ENCODE assay signal across 10 cellular contexts in genomic region chr3:106423321-106424225, GRCh38.
DNase-seq lines count a peak whose midpoint lies in the region; ATAC-seq and TF ChIP-seq lines count a peak whose summit lies in the region.
"Had no signal": no experiment of that assay in that cellular context is flagged by ENCODE, and none has a peak within 500 bp of the region (broad histone marks: within the 10 kb centered on the region; RNA-seq: fewer than 3 reads in every experiment).

No MANE protein-coding gene starts in this region.

- no peak overlapping the region for H3K27ac Mint-ChIP-seq in CD8-positive, alpha-beta memory T cell
- H3K27ac Mint-ChIP-seq in mesothelial cell of epicardium: peak overlapping the region; percentile 43

- H3K4me1 ChIP-seq in CD8-positive, alpha-beta memory T cell (ENCODE audit: insufficient read depth, low read length): no peaks in the 10 kb centered on the region
- H3K4me1 ChIP-seq in OCI-LY7 (ENCODE audit: insufficient read depth, low read length, poor library complexity, severe bottlenecking): peaks cover 11% of the 10 kb centered on the region

- no peaks in the 10 kb centered on the region for H3K9me2 ChIP-seq in OCI-LY7 (ENCODE audit: insufficient read depth, low read length)

- POLR2A ChIA-PET in CD8-positive, alpha-beta memory T cell (lab: Charles Lee): no interaction called here
- POLR2A ChIA-PET in OCI-LY7 (lab: Charles Lee): interaction anchor here (0.6 to 1.1 kb wide), 3 partner anchors 27 to 203 kb away, joined by 3 to 7 read pairs (median 3); no protein-coding TSS in a partner anchor

- H3K4me3 ChIP-seq in CD8-positive, alpha-beta memory T cell (ENCODE audit: low read length): no peak overlapping the region
- no peak overlapping the region for H3K4me3 ChIP-seq in OCI-LY7 (ENCODE audit: low read depth, low read length, poor library complexity, severe bottlenecking)

- H3K4me2 ChIP-seq in OCI-LY7 (ENCODE audit: low read length): no peak overlapping the region

- no peaks in the 10 kb centered on the region for H3K36me3 ChIP-seq in CD8-positive, alpha-beta memory T cell (ENCODE audit: insufficient read depth, low read length)
- H3K36me3 ChIP-seq in OCI-LY7 (ENCODE audit: insufficient read depth, low read length): no peaks in the 10 kb centered on the region

- intact Hi-C loops in OCI-LY7 (cut with micrococcal nuclease; ENCODE audit: unreplicated experiment): no loop called here

- peak; percentile 43 for ATAC-seq in GM18868 (IDR thresholded peaks at IDR 0.05; ENCODE audit: unreplicated experiment)
- ATAC-seq in GM18520 (IDR thresholded peaks at IDR 0.05; ENCODE audit: unreplicated experiment): no peak
- ATAC-seq: HepG2 had no signal

- H2AFZ ChIP-seq in OCI-LY7 (ENCODE audit: low read length): peak overlapping the region; percentile 37; the same call in 1 of the 2 replicates

- peaks cover 0 to 2% (median 0%) of the 10 kb centered on the region in 5 donors for H3K9me3 Mint-ChIP-seq in CD8-positive, alpha-beta memory T cell
- peaks cover 19% of the 10 kb centered on the region for H3K9me3 Mint-ChIP-seq in mesothelial cell of epicardium

- TF ChIP-seq CTCF in OCI-LY7 (conservative IDR thresholded peaks at IDR 0.05; ENCODE audit: low read length): no peak
- TF ChIP-seq CTCF in mesothelial cell of epicardium (IDR thresholded peaks at IDR 0.05; ENCODE audit: unreplicated experiment): no peak

- H3K4me3 Mint-ChIP-seq in CD8-positive, alpha-beta memory T cell: peak overlapping the region in 4 of 7 donors; percentile 11 to 44 (median 28)
- H3K4me3 Mint-ChIP-seq in mesothelial cell of epicardium: no peak overlapping the region

- H3K79me2 ChIP-seq in OCI-LY7 (ENCODE audit: insufficient read depth, low read depth, low read length): no peaks in the 10 kb centered on the region

- H3K4me1 Mint-ChIP-seq in CD8-positive, alpha-beta memory T cell: peaks cover 12 to 30% (median 30%) of the 10 kb centered on the region in 3 donors
- H3K4me1 Mint-ChIP-seq in mesothelial cell of epicardium: peaks cover 32% of the 10 kb centered on the region

- H3K27me3 Mint-ChIP-seq in CD8-positive, alpha-beta memory T cell: peaks cover 7 to 8% of the 10 kb centered on the region in 2 donors
- no peaks in the 10 kb centered on the region for H3K27me3 Mint-ChIP-seq in mesothelial cell of epicardium (ENCODE audit: low read depth)

- H3K36me3 Mint-ChIP-seq in CD8-positive, alpha-beta memory T cell: peaks cover 0 to 10% (median 0%) of the 10 kb centered on the region in 3 donors
- peaks cover 10% of the 10 kb centered on the region for H3K36me3 Mint-ChIP-seq in mesothelial cell of epicardium

- CTCF ChIA-PET in CD8-positive, alpha-beta memory T cell (lab: Charles Lee): interaction anchor here (1.2 kb wide), 1 partner anchor 11 kb away, joined by 3 read pairs; no protein-coding TSS in a partner anchor
- CTCF ChIA-PET in OCI-LY7 (lab: Charles Lee; ENCODE audit: unreplicated experiment): no interaction called here

- no peak for DNase-seq in CD8-positive, alpha-beta memory T cell
- DNase-seq in OCI-LY7 (ENCODE audit: low spot score) (no peak), mesothelial cell of epicardium (ENCODE audit: low spot score in 2 of 2, unreplicated experiment in 2 of 2) (no peak), NCI-H1694 (lab: John Stamatoyannopoulos, UW) (no peak), pons (ENCODE audit: low spot score) (no peak)
- DNase-seq: erythroblast, NCI-H1694 treated with DMSO at 0.1 percent for 48 hours had no signal

- H3K27me3 ChIP-seq in CD8-positive, alpha-beta memory T cell (ENCODE audit: insufficient read depth, low read length, poor library complexity, severe bottlenecking): no peaks in the 10 kb centered on the region

- H3K27ac ChIP-seq in CD8-positive, alpha-beta memory T cell (ENCODE audit: low read depth, low read length): no peak overlapping the region
- no peak overlapping the region for H3K27ac ChIP-seq in OCI-LY7 (ENCODE audit: low read depth, low read length, poor library complexity, severe bottlenecking)

- H4K20me1 ChIP-seq in OCI-LY7 (ENCODE audit: insufficient read depth, low read length): no peaks in the 10 kb centered on the region

- no peaks in the 10 kb centered on the region for H3K9me3 ChIP-seq in CD8-positive, alpha-beta memory T cell (ENCODE audit: low read length)
- H3K9me3 ChIP-seq in OCI-LY7 (ENCODE audit: low read length): no peaks in the 10 kb centered on the region; the same call in 1 of the 2 replicates

- no TSS peak for BruUV-seq in OCI-LY7 (replicated peaks; lab: Mats Ljungman, UMichigan)
